In genomic region chr6:34536959-34537848, GRCh38 we compare ENCODE assay signal across 17 cellular contexts. TPM values are rescaled to one million over a fixed set of nuclear protein-coding genes. Genes with fewer than 3 reads are reported as not detected.
DNase-seq lines count a peak whose midpoint lies in the region; ATAC-seq and TF ChIP-seq lines count a peak whose summit lies in the region.
"Had no signal": no experiment of that assay in that cellular context is flagged by ENCODE, and none has a peak within 500 bp of the region (broad histone marks: within the 10 kb centered on the region; RNA-seq: fewer than 3 reads in every experiment).

No MANE protein-coding gene starts in this region.

- ATAC-seq in PC-3 (0 out of 2 replicates have a peak, but pooled peaks have one; percentile 6), left ventricle myocardium superior (no peak), HG03097 (IDR thresholded peaks at IDR 0.05; ENCODE audit: low FRiP score, unreplicated experiment) (no peak)

- no peaks in the 10 kb centered on the region for H3K9me2 ChIP-seq in PC-3 (replicated peaks; ENCODE audit: low read length)

- POLR2A ChIA-PET in PC-3 (lab: Charles Lee; ENCODE audit: unreplicated experiment) = interaction anchor here (0.6 to 0.7 kb wide), 2 partner anchors 9 to 99 kb away, joined by 3 read pairs; no protein-coding TSS in a partner anchor

- H3K27ac ChIP-seq in C4-2B (peak overlapping the region; percentile 93), PC-3 (ENCODE audit: low read length) (no peak overlapping the region), cingulate gyrus (ENCODE audit: low read depth, low read length) (peak overlapping the region; percentile 19), neural progenitor cell (no peak overlapping the region)
- H3K27ac ChIP-seq: RWPE1, SJCRH30 had no signal

- H3K4me3 Mint-ChIP-seq in neural progenitor cell = no peak overlapping the region
- H3K4me3 Mint-ChIP-seq: CD4-positive, CD25-positive, alpha-beta regulatory T cell had no signal

- H3K27me3 ChIP-seq in PC-3 (ENCODE audit: low read length) (no peaks in the 10 kb centered on the region), neural progenitor cell (no peaks in the 10 kb centered on the region)
- H3K27me3 ChIP-seq: SJCRH30 had no signal

- H2AFZ ChIP-seq in PC-3 (ENCODE audit: low read length) (no peak overlapping the region), neural progenitor cell (replicated peaks) (no peak overlapping the region)

- peaks cover 2% of the 10 kb centered on the region for H3K27me3 Mint-ChIP-seq in neural progenitor cell (ENCODE audit: insufficient read depth, low read depth)
- H3K27me3 Mint-ChIP-seq: CD4-positive, CD25-positive, alpha-beta regulatory T cell had no signal

- TF ChIP-seq CTCF in C4-2B (conservative IDR thresholded peaks at IDR 0.05) = no peak
- TF ChIP-seq CTCF in PC-3 (conservative IDR thresholded peaks at IDR 0.05; ENCODE audit: low read depth, low read length) = no peak
- no peak for TF ChIP-seq CTCF in neural progenitor cell (IDR thresholded peaks at IDR 0.05)

- H3K9me3 ChIP-seq in PC-3 (ENCODE audit: low read length) = no peaks in the 10 kb centered on the region
- no peaks in the 10 kb centered on the region for H3K9me3 ChIP-seq in neural progenitor cell (ENCODE audit: low read depth)
- H3K9me3 ChIP-seq: Caco-2, SJCRH30 had no signal

- H3F3A ChIP-seq in PC-3 (ENCODE audit: low read length, unreplicated experiment) (no peaks in the 10 kb centered on the region), neural progenitor cell (ENCODE audit: low read depth) (no peaks in the 10 kb centered on the region)

- no peaks in the 10 kb centered on the region for H3K79me2 ChIP-seq in PC-3 (ENCODE audit: low read length)
- no peaks in the 10 kb centered on the region for H3K79me2 ChIP-seq in neural progenitor cell (ENCODE audit: low read depth)

- H3K36me3 Mint-ChIP-seq in neural progenitor cell = no peaks in the 10 kb centered on the region
- H3K36me3 Mint-ChIP-seq: CD4-positive, CD25-positive, alpha-beta regulatory T cell had no signal

- H3K27ac Mint-ChIP-seq in neural progenitor cell = peak overlapping the region; percentile 66
- H3K27ac Mint-ChIP-seq: CD4-positive, CD25-positive, alpha-beta regulatory T cell had no signal

- intact Hi-C loops in PC-3 (cut with micrococcal nuclease) = loop anchor here (5.0 kb wide), 1 partner anchor 290 kb away; the partner anchor contains the start of gene SMIM29
- intact Hi-C loops in left ventricle myocardium superior (cut with micrococcal nuclease) = no loop called here

- H3K4me1 Mint-ChIP-seq in neural progenitor cell = peaks cover 7% of the 10 kb centered on the region
- H3K4me1 Mint-ChIP-seq: CD4-positive, CD25-positive, alpha-beta regulatory T cell had no signal

- no TSS peak for BruUV-seq in PC-3 (replicated peaks; lab: Mats Ljungman, UMichigan)

- H3K36me3 ChIP-seq in PC-3 (ENCODE audit: low read depth, low read length) (peaks cover 12% of the 10 kb centered on the region), neural progenitor cell (no peaks in the 10 kb centered on the region)
- H3K36me3 ChIP-seq: SJCRH30 had no signal

- H3K9ac ChIP-seq in PC-3 (ENCODE audit: low read length) (no peak overlapping the region), neural progenitor cell (no peak overlapping the region)

- no peak for DNase-seq in PC-3
- DNase-seq in neural progenitor cell (ENCODE audit: low spot score) = no peak
- no peak for DNase-seq in DMS153 (lab: John Stamatoyannopoulos, UW)
- no peak for DNase-seq in left ventricle myocardium superior
- DNase-seq: AML-193; Caco-2; CD4-positive, CD25-positive, alpha-beta regulatory T cell; IMR-90; Kasumi-1; NCI-H1105; NCI-H1694; NCI-H226; SJCRH30 had no signal

- CTCF ChIA-PET in PC-3 (lab: Charles Lee) = no interaction called here

- H3K4me2 ChIP-seq in PC-3 (ENCODE audit: low read length) = peak overlapping the region; percentile 69
- no peak overlapping the region for H3K4me2 ChIP-seq in neural progenitor cell

- peaks cover 17% of the 10 kb centered on the region for H3K4me1 ChIP-seq in PC-3 (ENCODE audit: insufficient read depth, low read length)
- H3K4me1 ChIP-seq in neural progenitor cell = no peaks in the 10 kb centered on the region
- H3K4me1 ChIP-seq: Caco-2, SJCRH30 had no signal

- no peaks in the 10 kb centered on the region for H4K20me1 ChIP-seq in PC-3 (ENCODE audit: low read length)
- H4K20me1 ChIP-seq in neural progenitor cell (ENCODE audit: low read depth) = no peaks in the 10 kb centered on the region

- no peaks in the 10 kb centered on the region for H3K9me3 Mint-ChIP-seq in neural progenitor cell
- H3K9me3 Mint-ChIP-seq: CD4-positive, CD25-positive, alpha-beta regulatory T cell had no signal

- H3K4me3 ChIP-seq in PC-3 (ENCODE audit: low read length) (peak overlapping the region; percentile 32; the same call in 1 of the 2 replicates), neural progenitor cell (no peak overlapping the region)
- H3K4me3 ChIP-seq: SJCRH30 had no signal

RNA-seq across cellular contexts. Expression of gene SPDEF, which starts 18.9 kb away (rescaled TPM):
- total RNA-seq in PC-3 (2014; rRNA removed) (190 and 205 TPM in 2 replicates), neural progenitor cell (ENCODE audit: low replicate concordance) (0.50 TPM in 1 of 2 replicates, not detected in the other), left ventricle myocardium superior (not detected)
- total RNA-seq: IMR-90, SJCRH30 had no signal

Comparison
In these comparisons a context has a peak if more than half of its experiments do, and no peak if none do; other contexts are left out.
1. H3K27ac ChIP-seq: peak in C4-2B (single experiment) and cingulate gyrus (single experiment); none in PC-3 (single experiment) and neural progenitor cell (single experiment).
2. RNA of gene SPDEF, which starts 18.9 kb away (total RNA-seq): 190 to 205 TPM in PC-3; not detected in left ventricle myocardium superior (single experiment) and 0.50 TPM in neural progenitor cell; every median in the first group is over 100 times any median in the second.